In the genomic region with DNA sequence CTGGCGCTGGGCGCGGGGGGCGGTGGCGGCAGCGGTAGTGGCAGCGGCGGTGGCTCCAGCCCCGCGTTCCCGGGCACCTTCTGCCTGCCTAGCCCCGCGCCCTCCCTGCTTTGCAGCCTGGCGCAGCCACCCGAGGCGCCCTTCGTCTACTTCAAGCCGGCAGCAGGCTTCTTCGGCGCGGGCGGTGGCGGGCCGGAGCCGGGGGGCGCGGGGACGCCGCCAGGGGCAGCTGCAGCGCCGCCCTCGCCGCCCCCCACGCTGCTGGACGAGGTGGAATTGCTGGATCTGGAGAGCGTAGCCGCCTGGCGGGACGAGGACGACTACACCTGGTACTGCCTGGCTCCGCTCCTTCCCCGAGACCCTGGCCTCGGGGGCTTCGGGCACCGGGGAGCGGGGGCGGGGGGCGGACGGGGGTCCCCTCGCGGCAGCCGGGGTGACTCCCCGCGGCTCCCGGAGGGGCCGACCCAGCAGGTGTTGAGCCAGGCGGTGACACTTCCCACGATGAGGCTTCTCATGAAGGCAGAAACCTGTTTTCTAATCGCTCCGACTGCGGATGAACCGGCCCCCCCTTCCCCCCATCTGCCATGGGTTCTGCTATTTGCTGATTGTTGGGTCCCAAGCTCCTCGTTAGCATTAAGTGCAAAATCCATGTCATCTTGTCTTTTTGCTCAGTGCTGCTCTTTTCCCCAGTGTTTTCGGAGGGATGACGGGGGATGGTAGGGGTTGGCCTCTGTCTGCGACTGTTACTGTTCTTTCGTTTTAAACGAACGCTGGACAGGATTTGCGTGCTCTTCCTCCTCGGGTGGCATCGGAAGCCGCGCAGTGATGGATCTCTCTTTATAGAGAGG, we compare ENCODE assay signal across 8 cellular contexts. TPM values are rescaled to one million over a fixed set of nuclear protein-coding genes. Genes with fewer than 3 reads are reported as not detected.
DNase-seq lines count a peak whose midpoint lies in the region; ATAC-seq and TF ChIP-seq lines count a peak whose summit lies in the region.

No MANE protein-coding gene starts in this region.

- peak overlapping the region; percentile 64 to 71 for H3K4me3 ChIP-seq in SK-N-SH (ENCODE audit: low read depth in 2 of 2, low read length in 1 of 2)

- peak; percentile 43 for ATAC-seq in CD4-positive, alpha-beta T cell (ENCODE audit: poor library complexity)
- peak; percentile 31 for ATAC-seq in GM19397 (IDR thresholded peaks at IDR 0.05; ENCODE audit: unreplicated experiment)
- ATAC-seq in HG03521 (IDR thresholded peaks at IDR 0.05; ENCODE audit: unreplicated experiment), result peak; percentile 23
- peak; percentile 46 for ATAC-seq in activated naive CD8-positive, alpha-beta T cell treated with anti-CD3 and anti-CD28 coated beads, Interleukin-2, amount 10 ng/mL, durations not matched to agents 7 days and 5 days (ENCODE audit: low read depth)
- peak; percentile 32 for ATAC-seq in left ventricle myocardium superior

- no peaks in the 10 kb centered on the region for H3K36me3 ChIP-seq in SK-N-SH (replicated peaks in 1 of 2; ENCODE audit: control insufficient read depth in 1 of 2, insufficient read depth in 2 of 2, low read length in 1 of 2)

- no peaks in the 10 kb centered on the region for H3K79me2 ChIP-seq in SK-N-SH (ENCODE audit: insufficient read depth)

- no peak overlapping the region for H3K9ac ChIP-seq in SK-N-SH

- H3K27ac Mint-ChIP-seq in CD4-positive, alpha-beta T cell, result peak overlapping the region; percentile 82
- peak overlapping the region; percentile 100 for H3K27ac Mint-ChIP-seq in activated naive CD8-positive, alpha-beta T cell treated with anti-CD3 and anti-CD28 coated beads, Interleukin-2, amount 10 ng/mL, durations not matched to agents 7 days and 5 days

- H3K4me3 Mint-ChIP-seq in CD4-positive, alpha-beta T cell, result peak overlapping the region; percentile 100
- peak overlapping the region; percentile 100 for H3K4me3 Mint-ChIP-seq in activated naive CD8-positive, alpha-beta T cell treated with anti-CD3 and anti-CD28 coated beads, Interleukin-2, amount 10 ng/mL, durations not matched to agents 7 days and 5 days

- peak; percentile 19 to 51 (median 37) for DNase-seq in CD4-positive, alpha-beta T cell
- DNase-seq in SK-N-SH (peak; percentile 72), left ventricle myocardium superior (peak; percentile 50), posterior vena cava (ENCODE audit: low spot score) (peak; percentile 76), dedifferentiated amniotic fluid mesenchymal stem cell (ENCODE audit: extremely low spot score) (no peak)
- peak; percentile 66 for DNase-seq in activated naive CD8-positive, alpha-beta T cell treated with anti-CD3 and anti-CD28 coated beads, Interleukin-2, amount 10 ng/mL, durations not matched to agents 7 days and 5 days

- intact Hi-C loops in CD4-positive, alpha-beta T cell (cut with DNase I, micrococcal nuclease), result loop anchor here (1.0 to 10.0 kb wide), 8 partner anchors 49 to 1706 kb away; a partner anchor contains a TSS
- intact Hi-C loops in left ventricle myocardium superior (cut with micrococcal nuclease) (no loop called here), posterior vena cava (cut with DNase I) (no loop called here)

- peak overlapping the region; percentile 79; the same call in 1 of the 2 replicates for H2AFZ ChIP-seq in SK-N-SH (ENCODE audit: low read depth)

- no peak for TF ChIP-seq CTCF in CD4-positive, alpha-beta T cell (IDR thresholded peaks at IDR 0.05)
- no peak for TF ChIP-seq CTCF in SK-N-SH (IDR thresholded peaks at IDR 0.05)

- peaks cover 0 to 3% of the 10 kb centered on the region in 2 experiments; a peak in 3 of 4 replicates for H3K4me1 ChIP-seq in SK-N-SH (ENCODE audit: control insufficient read depth in 1 of 2, insufficient read depth in 2 of 2, low read depth in 1 of 2, low read length in 1 of 2)

- no peak overlapping the region for H3K27ac ChIP-seq in CD4-positive, alpha-beta T cell (ENCODE audit: low read depth, low read length)
- H3K27ac ChIP-seq in SK-N-SH (ENCODE audit: low read depth in 2 of 2, low read length in 1 of 2), result peak overlapping the region in 1 of 2 experiments; percentile 64; a peak in 1 of 4 replicates

- H4K20me1 ChIP-seq in SK-N-SH (ENCODE audit: insufficient read depth), result no peaks in the 10 kb centered on the region

- H3K4me1 Mint-ChIP-seq in CD4-positive, alpha-beta T cell (ENCODE audit: low read depth), result peaks cover 60% of the 10 kb centered on the region
- H3K4me1 Mint-ChIP-seq in activated naive CD8-positive, alpha-beta T cell treated with anti-CD3 and anti-CD28 coated beads, Interleukin-2, amount 10 ng/mL, durations not matched to agents 7 days and 5 days, result peaks cover 29% of the 10 kb centered on the region

- no peak for TF ChIP-seq RAD21 in SK-N-SH (IDR thresholded peaks at IDR 0.05; ENCODE audit: low read length)

- H3K27me3 Mint-ChIP-seq in CD4-positive, alpha-beta T cell, result no peaks in the 10 kb centered on the region
- peaks cover 16% of the 10 kb centered on the region for H3K27me3 Mint-ChIP-seq in activated naive CD8-positive, alpha-beta T cell treated with anti-CD3 and anti-CD28 coated beads, Interleukin-2, amount 10 ng/mL, durations not matched to agents 7 days and 5 days

- CTCF ChIA-PET in CD4-positive, alpha-beta T cell (lab: Charles Lee), result interaction anchor here (1.2 to 1.5 kb wide), 2 partner anchors 32 to 42 kb away, joined by 3 read pairs; no protein-coding TSS in a partner anchor
- CTCF ChIA-PET in SK-N-SH (lab: Yijun Ruan, JAX), result interaction anchor here (1.2 to 1.7 kb wide), 4 partner anchors 8 to 220 kb away, joined by 3 to 4 read pairs (median 3); no protein-coding TSS in a partner anchor

- H3K9me2 ChIP-seq in SK-N-SH, result 0 out of 2 replicates have a peak, but pooled peaks cover 2% of the 10 kb centered on the region

- TF ChIP-seq EP300 in SK-N-SH (IDR thresholded peaks at IDR 0.05; ENCODE audit: borderline replicate concordance in 1 of 2, low read depth in 1 of 2, low read length in 1 of 2), result no peak

- peaks cover 5% of the 10 kb centered on the region for H3K36me3 Mint-ChIP-seq in CD4-positive, alpha-beta T cell (ENCODE audit: low read depth)
- peaks cover 4% of the 10 kb centered on the region for H3K36me3 Mint-ChIP-seq in activated naive CD8-positive, alpha-beta T cell treated with anti-CD3 and anti-CD28 coated beads, Interleukin-2, amount 10 ng/mL, durations not matched to agents 7 days and 5 days

- no peaks in the 10 kb centered on the region for H3F3A ChIP-seq in SK-N-SH (replicated peaks; ENCODE audit: insufficient read depth)

- H3K4me2 ChIP-seq in SK-N-SH, result peak overlapping the region; percentile 85

- H3K27me3 ChIP-seq in CD4-positive, alpha-beta T cell (ENCODE audit: control insufficient read depth, insufficient read depth, low read length), result no peaks in the 10 kb centered on the region
- peaks cover 10% of the 10 kb centered on the region; the same call in 1 of the 2 replicates for H3K27me3 ChIP-seq in SK-N-SH (ENCODE audit: insufficient read depth)

- H3K9me3 ChIP-seq in CD4-positive, alpha-beta T cell (ENCODE audit: control insufficient read depth, low read length), result no peaks in the 10 kb centered on the region
- H3K9me3 ChIP-seq in SK-N-SH, result no peaks in the 10 kb centered on the region

- WGBS in SK-N-SH (ENCODE audit: low lambda C conversion rate), result under 1% methylated on average over 14 of the region's 74 CpGs

- H3K9me3 Mint-ChIP-seq in CD4-positive, alpha-beta T cell, result no peaks in the 10 kb centered on the region
- no peaks in the 10 kb centered on the region for H3K9me3 Mint-ChIP-seq in activated naive CD8-positive, alpha-beta T cell treated with anti-CD3 and anti-CD28 coated beads, Interleukin-2, amount 10 ng/mL, durations not matched to agents 7 days and 5 days

- POLR2A ChIA-PET in CD4-positive, alpha-beta T cell (lab: Charles Lee), result interaction anchor here (0.7 to 2.6 kb wide), 9 partner anchors 22 to 672 kb away, joined by 3 to 53 read pairs (median 3); a partner anchor contains a TSS
- POLR2A ChIA-PET in SK-N-SH (lab: Yijun Ruan, JAX), result no interaction called here
- POLR2A ChIA-PET in activated naive CD8-positive, alpha-beta T cell treated with anti-CD3 and anti-CD28 coated beads, Interleukin-2, amount 10 ng/mL, durations not matched to agents 7 days and 5 days (lab: Charles Lee), result interaction anchor here (0.6 to 1.7 kb wide), 4 partner anchors 27 to 965 kb away, joined by 3 to 8 read pairs (median 3); no protein-coding TSS in a partner anchor

TF ChIP-seq in SK-N-SH, 30 proteins besides CTCF, POLR2A, EP300 and RAD21:
- TF ChIP-seq NFIC (IDR thresholded peaks at IDR 0.05; ENCODE audit: borderline replicate concordance) (no peak), YY1 (IDR thresholded peaks at IDR 0.05; ENCODE audit: low read depth) (no peak), POLR2AphosphoS5 (IDR thresholded peaks at IDR 0.05; ENCODE audit: low read depth, low read length) (no peak), EZH2phosphoT487 (IDR thresholded peaks at IDR 0.05; ENCODE audit: borderline replicate concordance, low read depth) (0 out of 2 replicates have a peak, but pooled peaks have one; percentile 48), ELF1 (IDR thresholded peaks at IDR 0.05) (no peak), TCF12 (IDR thresholded peaks at IDR 0.05) (no peak)
- TF ChIP-seq, protein P1, sequence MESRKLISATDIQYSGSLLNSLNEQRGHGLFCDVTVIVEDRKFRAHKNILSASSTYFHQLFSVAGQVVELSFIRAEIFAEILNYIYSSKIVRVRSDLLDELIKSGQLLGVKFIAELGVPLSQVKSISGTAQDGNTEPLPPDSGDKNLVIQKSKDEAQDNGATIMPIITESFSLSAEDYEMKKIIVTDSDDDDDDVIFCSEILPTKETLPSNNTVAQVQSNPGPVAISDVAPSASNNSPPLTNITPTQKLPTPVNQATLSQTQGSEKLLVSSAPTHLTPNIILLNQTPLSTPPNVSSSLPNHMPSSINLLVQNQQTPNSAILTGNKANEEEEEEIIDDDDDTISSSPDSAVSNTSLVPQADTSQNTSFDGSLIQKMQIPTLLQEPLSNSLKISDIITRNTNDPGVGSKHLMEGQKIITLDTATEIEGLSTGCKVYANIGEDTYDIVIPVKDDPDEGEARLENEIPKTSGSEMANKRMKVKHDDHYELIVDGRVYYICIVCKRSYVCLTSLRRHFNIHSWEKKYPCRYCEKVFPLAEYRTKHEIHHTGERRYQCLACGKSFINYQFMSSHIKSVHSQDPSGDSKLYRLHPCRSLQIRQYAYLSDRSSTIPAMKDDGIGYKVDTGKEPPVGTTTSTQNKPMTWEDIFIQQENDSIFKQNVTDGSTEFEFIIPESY (IDR thresholded peaks at IDR 0.05; ENCODE audit: borderline replicate concordance, low read depth), result no peak

RNA-seq across cellular contexts. Expression of a gene that starts 0.9 kb away (rescaled TPM):
- total RNA-seq in CD4-positive, alpha-beta T cell, result 10 to 100 TPM; 41.2 to 42.5 TPM
- 1.6 and 1.8 TPM in 2 replicates for polyA plus RNA-seq in SK-N-SH (2012; rRNA removed)
- polyA plus RNA-seq in SK-N-SH (2012; cell fraction: cytosol; rRNA removed), result 1.5 TPM in 2 replicates
- 0.42 and 0.76 TPM in 2 replicates for polyA plus RNA-seq in SK-N-SH (2012; cell fraction: nucleus; rRNA removed)
- 10 to 100 TPM; 31.1 to 33.0 TPM for total RNA-seq in activated naive CD8-positive, alpha-beta T cell treated with anti-CD3 and anti-CD28 coated beads, Interleukin-2, amount 10 ng/mL, durations not matched to agents 7 days and 5 days
- 7.1 TPM for total RNA-seq in left ventricle myocardium superior
- 10 to 100 TPM in 1 of 2 donors, 1 to 10 TPM in 1; 6.4 to 11.0 TPM for total RNA-seq in posterior vena cava

Comparison
In these comparisons a context has a peak if more than half of its experiments do, and no peak if none do; other contexts are left out.
1. intact Hi-C loops: an anchor here in CD4-positive, alpha-beta T cell (1.0 to 10.0 kb wide); none called in left ventricle myocardium superior and posterior vena cava.